ENCODE assay signal across 30 cellular contexts in genomic region chr1:217036757-217037156, GRCh38.
"Had no signal": no experiment of that assay in that cellular context is flagged by ENCODE, and none has a peak within 500 bp of the region (broad histone marks: within the 10 kb centered on the region; RNA-seq: fewer than 3 reads in every experiment).

No MANE protein-coding gene starts in this region.

- H3K4me1 ChIP-seq: adrenal gland, ascending aorta, body of pancreas, breast epithelium had no signal

- H3K9me3 ChIP-seq: adrenal gland, body of pancreas had no signal

- DNase-seq: activated effector memory CD4-positive, alpha-beta T cell treated with anti-CD3 and anti-CD28 coated beads, Interleukin-2, amount 50 U/mL, for 16 hours; activated effector memory CD4-positive, alpha-beta T cell treated with Interleukin-2 at 50 U/mL for 16 hours; activated gamma-delta T cell; activated gamma-delta T cell treated with Interleukin-2 at 50 U/mL for 16 hours; activated naive CD4-positive, alpha-beta T cell; activated naive CD4-positive, alpha-beta T cell treated with anti-CD3 and anti-CD28 coated beads for 36 hours; activated naive CD4-positive, alpha-beta T cell treated with anti-CD3 and anti-CD28 coated beads, Interleukin-2, amount 10 ng/mL, durations not matched to agents 7 days and 5 days; activated naive CD4-positive, alpha-beta T cell treated with anti-CD3 and anti-CD28 coated beads, Interleukin-2, amount 50 U/mL, for 16 hours; activated naive CD4-positive, alpha-beta T cell treated with Interleukin-2 at 50 U/mL for 16 hours; activated naive CD8-positive, alpha-beta T cell treated with anti-CD3 and anti-CD28 coated beads for 36 hours; activated naive CD8-positive, alpha-beta T cell treated with anti-CD3 and anti-CD28 coated beads, Interleukin-2, amount 10 ng/mL, durations not matched to agents 7 days and 5 days; activated naive CD8-positive, alpha-beta T cell treated with anti-CD3 and anti-CD28 coated beads, Interleukin-2, amount 50 U/mL, for 24 hours; activated T-cell treated with anti-CD3 and anti-CD28 coated beads, Interleukin-2, amount 50 U/mL, for 1 hour; activated T-cell treated with anti-CD3 and anti-CD28 coated beads, Interleukin-2, amount 50 U/mL, for 24 hours; activated T-cell treated with anti-CD3 and anti-CD28 coated beads, Interleukin-2, amount 50 U/mL, for 4 hours; activated T-cell treated with anti-CD3 and anti-CD28 coated beads, Interleukin-2, amount 50 U/mL, for 48 hours; activated T-cell treated with anti-CD3 and anti-CD28 coated beads, Interleukin-2, amount 50 U/mL, for 72 hours; adrenal gland; amniotic stem cell; amygdala; anterior cingulate cortex; aorta; body of pancreas; brain microvascular endothelial cell; caudate nucleus; central memory CD4-positive, alpha-beta T cell; cerebellar nuclear complex had no signal

- H3K27ac ChIP-seq: adrenal gland, ascending aorta, body of pancreas, brain microvascular endothelial cell, breast epithelium, cardiac muscle cell had no signal

- H3K36me3 ChIP-seq: adrenal gland, ascending aorta, brain microvascular endothelial cell, breast epithelium, cardiac muscle cell had no signal

- H3K4me3 ChIP-seq: adrenal gland, ascending aorta, body of pancreas, breast epithelium, cardiac muscle cell had no signal
